In genomic region chr6:166541876-166542579, GRCh38 we compare ENCODE assay signal across 9 cellular contexts. TPM values are rescaled to one million over a fixed set of nuclear protein-coding genes. Genes with fewer than 3 reads are reported as not detected.
DNase-seq lines count a peak whose midpoint lies in the region; ATAC-seq and TF ChIP-seq lines count a peak whose summit lies in the region.
"Had no signal": no experiment of that assay in that cellular context is flagged by ENCODE, and none has a peak within 500 bp of the region (broad histone marks: within the 10 kb centered on the region; RNA-seq: fewer than 3 reads in every experiment).

No MANE protein-coding gene starts in this region.

- DNase-seq in Calu3 (peak; percentile 15), NCI-H1694 (lab: John Stamatoyannopoulos, UW) (no peak), glomerular visceral epithelial cell (ENCODE audit: extremely low spot score) (no peak), hepatic stellate cell (ENCODE audit: low spot score) (no peak)
- DNase-seq: NK-92 treated with Interleukin-12 subunit alpha and Interleukin-12 subunit beta, amount 100 ng/mL, for 24 hours had no signal

- peaks cover 30% of the 10 kb centered on the region for H3K4me1 Mint-ChIP-seq in Calu3 (ENCODE audit: low read depth, unreplicated experiment)
- H3K4me1 Mint-ChIP-seq in activated T-helper 17 cell treated with anti-CD3 and anti-CD28 coated beads, Interleukin-2, amount 50 U/mL, for 72 hours = peaks cover 12% of the 10 kb centered on the region

- no peaks in the 10 kb centered on the region for H3K9me3 Mint-ChIP-seq in Calu3 (ENCODE audit: low read depth, unreplicated experiment)
- H3K9me3 Mint-ChIP-seq in activated T-helper 17 cell treated with anti-CD3 and anti-CD28 coated beads, Interleukin-2, amount 50 U/mL, for 72 hours = no peaks in the 10 kb centered on the region

- H3K27me3 Mint-ChIP-seq in Calu3 (ENCODE audit: unreplicated experiment) = no peaks in the 10 kb centered on the region
- H3K27me3 Mint-ChIP-seq in activated T-helper 17 cell treated with anti-CD3 and anti-CD28 coated beads, Interleukin-2, amount 50 U/mL, for 72 hours = no peaks in the 10 kb centered on the region

- H3K9me3 ChIP-seq in mucosa of rectum (ENCODE audit: control insufficient read depth in 2 of 2, low read length in 2 of 2) = no peaks in the 10 kb centered on the region

- peaks cover 22% of the 10 kb centered on the region for H3K36me3 Mint-ChIP-seq in Calu3 (ENCODE audit: insufficient read depth, unreplicated experiment)
- no peaks in the 10 kb centered on the region for H3K36me3 Mint-ChIP-seq in activated T-helper 17 cell treated with anti-CD3 and anti-CD28 coated beads, Interleukin-2, amount 50 U/mL, for 72 hours (ENCODE audit: low read depth)

- peak overlapping the region; percentile 69 for H3K4me3 Mint-ChIP-seq in Calu3 (ENCODE audit: low read depth, unreplicated experiment)
- H3K4me3 Mint-ChIP-seq in activated T-helper 17 cell treated with anti-CD3 and anti-CD28 coated beads, Interleukin-2, amount 50 U/mL, for 72 hours = peak overlapping the region; percentile 84

- H3K4me3 ChIP-seq in mucosa of rectum (ENCODE audit: low read length in 2 of 2) = peak overlapping the region; percentile 8 to 18

- ATAC-seq in GM21576 (IDR thresholded peaks at IDR 0.05; ENCODE audit: unreplicated experiment) (peak; percentile 20), HG02642 (IDR thresholded peaks at IDR 0.05; ENCODE audit: poor library complexity, unreplicated experiment) (no peak)
- peak; percentile 17 for ATAC-seq in activated T-helper 17 cell treated with anti-CD3 and anti-CD28 coated beads, Interleukin-2, amount 50 U/mL, for 72 hours (replicated peaks)

- intact Hi-C loops in Calu3 (cut with micrococcal nuclease; ENCODE audit: unreplicated experiment) = loop anchor here (1.0 to 5.0 kb wide), 2 partner anchors 85 to 136 kb away; partner anchors contain the start of gene RPS6KA2

- H3K4me1 ChIP-seq in mucosa of rectum (ENCODE audit: control insufficient read depth in 2 of 2, insufficient read depth in 2 of 2, low read length in 2 of 2) = peaks cover 0 to 3% of the 10 kb centered on the region in 2 donors

- no peak for TF ChIP-seq CTCF in Calu3 (IDR thresholded peaks at IDR 0.05; ENCODE audit: unreplicated experiment)

- no peaks in the 10 kb centered on the region for H3K36me3 ChIP-seq in mucosa of rectum (ENCODE audit: control insufficient read depth in 2 of 2, insufficient read depth in 2 of 2, low read length in 2 of 2)

- peak overlapping the region in 1 of 2 donors; percentile 23 for H3K9ac ChIP-seq in mucosa of rectum (ENCODE audit: low read depth in 1 of 2, low read length in 2 of 2)

- peak overlapping the region; percentile 31 for H3K27ac Mint-ChIP-seq in Calu3 (ENCODE audit: unreplicated experiment)
- H3K27ac Mint-ChIP-seq in activated T-helper 17 cell treated with anti-CD3 and anti-CD28 coated beads, Interleukin-2, amount 50 U/mL, for 72 hours = peak overlapping the region; percentile 92

- CTCF ChIA-PET in Calu3 (lab: Charles Lee) = interaction anchor here (1.1 to 1.5 kb wide), 3 partner anchors 15 to 195 kb away, joined by 3 to 5 read pairs (median 4); partner anchors contain the start of gene RPS6KA2

- BruUV-seq in Calu3 (replicated peaks; lab: Mats Ljungman, UMichigan) = no TSS peak

- H3K27me3 ChIP-seq in mucosa of rectum (ENCODE audit: control insufficient read depth in 2 of 2, insufficient read depth in 2 of 2, low read length in 2 of 2) = no peaks in the 10 kb centered on the region

- H3K27ac ChIP-seq in mucosa of rectum (ENCODE audit: low read depth in 2 of 2, low read length in 2 of 2) = peak overlapping the region in 1 of 2 donors; percentile 19

RNA-seq across cellular contexts. Expression of gene RAMACL, which starts 44.5 kb away (rescaled TPM):
- 1.3 and 2.2 TPM in 2 replicates for total RNA-seq in Calu3 (2022)
- under 1 TPM; 0.28 to 0.32 TPM for total RNA-seq in activated T-helper 17 cell treated with anti-CD3 and anti-CD28 coated beads, Interleukin-2, amount 50 U/mL, for 72 hours
